ENCODE assay signal across 1 cellular context in the genomic region with DNA sequence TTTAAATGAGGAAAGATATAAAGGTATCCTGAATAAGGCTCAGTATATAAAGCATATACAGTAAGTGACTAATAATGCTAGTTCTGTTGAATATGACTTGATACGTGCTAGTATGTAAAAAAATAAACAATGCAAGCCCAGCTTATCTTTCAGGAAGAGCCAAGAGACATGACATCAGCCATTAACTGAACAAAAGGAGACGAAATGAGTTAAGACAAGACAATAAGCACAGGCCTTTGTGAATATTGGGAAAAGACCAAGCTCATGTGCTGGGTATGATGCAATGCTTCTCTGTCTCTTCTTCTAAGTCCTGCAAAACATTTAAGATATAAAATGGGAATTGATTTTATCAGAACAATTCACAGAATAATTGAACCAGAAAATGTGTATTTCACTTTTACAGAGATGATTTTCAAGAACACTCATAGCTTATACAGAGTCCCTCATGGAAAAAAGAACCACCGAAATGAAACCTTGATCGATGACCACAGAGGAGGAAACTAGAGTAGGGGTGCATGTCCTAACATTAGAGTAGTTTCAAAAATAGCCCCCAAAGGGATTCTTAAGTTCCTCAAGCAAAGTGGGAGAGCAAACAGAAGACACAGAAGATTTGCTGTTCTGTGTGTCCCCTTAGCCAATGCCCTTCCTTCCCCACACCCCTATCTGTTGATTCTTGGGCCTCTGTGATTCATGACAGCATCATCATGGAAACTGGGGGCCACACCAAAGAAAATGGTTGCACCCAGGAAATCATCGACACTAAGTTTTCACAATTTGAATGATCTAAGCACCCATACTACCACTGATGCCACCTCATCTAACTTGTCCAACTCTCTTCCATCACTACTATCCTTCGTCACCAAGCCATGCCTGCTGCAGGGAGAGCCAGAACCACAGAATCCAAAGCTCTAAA.
TF ChIP-seq lines count a peak whose summit lies in the region.

No MANE protein-coding gene starts in this region.

TF ChIP-seq in HepG2, 621 proteins besides CTCF, POLR2A, EP300 and RAD21 (continued from another document):
- TF ChIP-seq CEBPB (IDR thresholded peaks at IDR 0.05; ENCODE audit: borderline replicate concordance, low read depth, low read length), result peak; percentile 64; the same call in 1 of the 2 replicates
- TF ChIP-seq PHB2 (IDR thresholded peaks at IDR 0.05; ENCODE audit: partially characterized antibody), result no peak
- peak; percentile 35; the same call in 1 of the 2 replicates for TF ChIP-seq ATF7 (IDR thresholded peaks at IDR 0.05)
- TF ChIP-seq ATF7 (CRISPR knock-in tag; IDR thresholded peaks at IDR 0.05), result no peak
- no peak for TF ChIP-seq ZNF572 (CRISPR knock-in tag; IDR thresholded peaks at IDR 0.05)
- TF ChIP-seq RCOR2 (CRISPR knock-in tag; IDR thresholded peaks at IDR 0.05), result no peak
- TF ChIP-seq PCBP1 (IDR thresholded peaks at IDR 0.05; ENCODE audit: borderline replicate concordance, low read depth, low read length), result no peak
- TF ChIP-seq, protein P1, sequence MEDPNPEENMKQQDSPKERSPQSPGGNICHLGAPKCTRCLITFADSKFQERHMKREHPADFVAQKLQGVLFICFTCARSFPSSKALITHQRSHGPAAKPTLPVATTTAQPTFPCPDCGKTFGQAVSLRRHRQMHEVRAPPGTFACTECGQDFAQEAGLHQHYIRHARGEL (CRISPR knock-in tag; IDR thresholded peaks at IDR 0.05), result no peak
- TF ChIP-seq DNMT1 (CRISPR knock-in tag; IDR thresholded peaks at IDR 0.05), result no peak
- no peak for TF ChIP-seq ZSCAN31 (CRISPR knock-in tag; IDR thresholded peaks at IDR 0.05; ENCODE audit: low read depth)
- TF ChIP-seq, protein P2, sequence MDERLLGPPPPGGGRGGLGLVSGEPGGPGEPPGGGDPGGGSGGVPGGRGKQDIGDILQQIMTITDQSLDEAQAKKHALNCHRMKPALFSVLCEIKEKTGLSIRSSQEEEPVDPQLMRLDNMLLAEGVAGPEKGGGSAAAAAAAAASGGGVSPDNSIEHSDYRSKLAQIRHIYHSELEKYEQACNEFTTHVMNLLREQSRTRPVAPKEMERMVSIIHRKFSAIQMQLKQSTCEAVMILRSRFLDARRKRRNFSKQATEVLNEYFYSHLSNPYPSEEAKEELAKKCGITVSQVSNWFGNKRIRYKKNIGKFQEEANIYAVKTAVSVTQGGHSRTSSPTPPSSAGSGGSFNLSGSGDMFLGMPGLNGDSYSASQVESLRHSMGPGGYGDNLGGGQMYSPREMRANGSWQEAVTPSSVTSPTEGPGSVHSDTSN (CRISPR knock-in tag; IDR thresholded peaks at IDR 0.05), result no peak
- no peak for TF ChIP-seq SMYD3 (CRISPR knock-in tag; IDR thresholded peaks at IDR 0.05)
